ENCODE assay signal across 1 cellular context in genomic region chr14:76376001-76376404, GRCh38.
TF ChIP-seq lines count a peak whose summit lies in the region.

Gene ESRRB, plus strand, starts transcription at chr14:76376137. Its CDS starts 265 bp downstream, at chr14:76376402.

TF ChIP-seq in H1, 55 proteins besides CTCF, POLR2A, EP300 and RAD21 (continued from another document):
- peak; percentile 31 to 69; a peak in 1 of 4 replicates for TF ChIP-seq SIN3A (conservative IDR thresholded peaks at IDR 0.05 in 1 of 2, IDR thresholded peaks at IDR 0.05 in 1 of 2; ENCODE audit: low read depth in 1 of 2, low read length in 2 of 2)
- no peak for TF ChIP-seq SP1 (IDR thresholded peaks at IDR 0.05; ENCODE audit: low read depth, low read length)
- no peak for TF ChIP-seq TAF1 (IDR thresholded peaks at IDR 0.05; ENCODE audit: low read depth, low read length)
- peak; percentile 64 for TF ChIP-seq KDM4A (IDR thresholded peaks at IDR 0.05; ENCODE audit: low read depth, low read length, severe bottlenecking)
- no peak for TF ChIP-seq PHF8 (conservative IDR thresholded peaks at IDR 0.05; ENCODE audit: low read depth, low read length)
- TF ChIP-seq POU5F1 (IDR thresholded peaks at IDR 0.05; ENCODE audit: low read depth, low read length): no peak
- 0 out of 2 replicates have a peak, but pooled peaks have one; percentile 30 for TF ChIP-seq BACH1 (IDR thresholded peaks at IDR 0.05; ENCODE audit: low read length)
- no peak for TF ChIP-seq JUN (IDR thresholded peaks at IDR 0.05; ENCODE audit: low read depth, low read length)
- no peak for TF ChIP-seq GTF2F1 (IDR thresholded peaks at IDR 0.05; ENCODE audit: borderline replicate concordance, low read depth, low read length)
